9 cellular contexts compared by ENCODE assay signal in genomic region chr5:106414342-106414741, GRCh38.
"Had no signal": no experiment of that assay in that cellular context is flagged by ENCODE, and none has a peak within 500 bp of the region (broad histone marks: within the 10 kb centered on the region; RNA-seq: fewer than 3 reads in every experiment).

No MANE protein-coding gene starts in this region.

- H3K4me3 ChIP-seq: GM23248, HAP-1 had no signal

- H3K27ac ChIP-seq: GM23248, HL-60, KMS-11 had no signal

- ATAC-seq: HCT116, HepG2 had no signal

- H3K9me3 ChIP-seq: HAP-1 had no signal

- DNase-seq: GM23248, GOT3, H7, KBM-7 had no signal

- H3K4me2 ChIP-seq: KMS-11 had no signal

- H3K4me1 ChIP-seq: HAP-1 had no signal

- H3K36me3 ChIP-seq: HAP-1 had no signal

- FAIRE-seq: HepG2 had no signal
